16 cellular contexts compared by ENCODE assay signal in the genomic region with DNA sequence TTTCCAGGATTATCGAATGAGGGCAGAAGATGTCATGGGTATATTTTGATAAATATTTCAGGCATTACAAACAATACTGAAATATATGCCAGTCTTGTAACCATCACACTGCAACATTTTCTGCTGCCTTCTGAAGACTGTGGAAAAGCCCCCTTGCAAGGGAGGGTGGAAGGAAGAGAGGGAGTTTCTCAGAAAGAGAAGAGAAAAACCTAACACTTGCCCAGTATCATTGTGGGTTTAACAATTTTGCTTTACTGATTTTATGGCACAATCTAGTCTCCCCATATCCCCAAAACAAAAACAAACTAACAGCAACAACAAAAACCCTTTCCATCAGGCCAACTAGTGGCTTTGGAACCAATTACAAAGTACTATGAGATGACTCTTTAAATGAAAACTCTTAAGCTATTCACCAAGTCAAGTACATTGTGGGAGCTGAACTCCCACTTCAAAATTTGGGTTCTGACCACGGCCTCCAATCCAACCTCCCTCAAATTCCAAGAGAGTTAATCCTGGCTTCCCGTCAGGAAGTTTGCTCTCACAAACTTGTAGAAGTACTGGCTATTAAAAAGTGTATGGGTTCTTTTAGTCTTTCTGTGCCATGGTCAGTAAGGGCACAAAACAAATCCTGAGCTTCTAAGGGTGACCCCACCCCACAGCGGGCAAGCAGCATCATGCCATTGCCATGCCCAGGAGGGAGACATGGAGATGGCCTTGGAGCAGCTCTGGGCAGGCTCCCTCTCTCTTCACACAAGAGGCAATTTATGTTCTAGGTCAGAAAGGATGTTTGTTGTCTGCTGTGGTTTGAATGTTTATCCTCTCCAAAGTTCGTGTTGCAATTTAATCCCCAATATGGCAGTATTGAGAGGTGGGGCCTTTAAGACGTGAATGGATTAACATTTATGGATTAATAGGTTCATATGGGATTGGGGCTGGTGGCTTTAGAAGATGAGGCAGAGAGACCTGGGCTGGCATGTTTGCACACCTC.
DNase-seq lines count a peak whose midpoint lies in the region; ATAC-seq and TF ChIP-seq lines count a peak whose summit lies in the region.
"Had no signal": no experiment of that assay in that cellular context is flagged by ENCODE, and none has a peak within 500 bp of the region (broad histone marks: within the 10 kb centered on the region; RNA-seq: fewer than 3 reads in every experiment).

No MANE protein-coding gene starts in this region.

- no peaks in the 10 kb centered on the region for H3K36me3 ChIP-seq in ACC112 (ENCODE audit: insufficient read depth, low read length)
- H3K36me3 ChIP-seq in right lobe of liver: no peaks in the 10 kb centered on the region
- H3K36me3 ChIP-seq in smooth muscle cell (ENCODE audit: low read depth): no peaks in the 10 kb centered on the region
- no peaks in the 10 kb centered on the region for H3K36me3 ChIP-seq in PC-3 (ENCODE audit: low read depth, low read length)
- H3K36me3 ChIP-seq: Peyer's patch had no signal

- H3K36me3 Mint-ChIP-seq in stimulated activated effector memory CD8-positive, alpha-beta T cell treated with anti-CD3 and anti-CD28 coated beads, Interleukin-12 subunit alpha, Interleukin-12 subunit beta, amount 100 ng/mL, for 72 hours: no peaks in the 10 kb centered on the region

- H3K9me3 Mint-ChIP-seq in stimulated activated effector memory CD8-positive, alpha-beta T cell treated with anti-CD3 and anti-CD28 coated beads, Interleukin-12 subunit alpha, Interleukin-12 subunit beta, amount 100 ng/mL, for 72 hours: no peaks in the 10 kb centered on the region

- H3K4me2 ChIP-seq in smooth muscle cell (peak overlapping the region; percentile 34), PC-3 (ENCODE audit: low read length) (no peak overlapping the region)

- no TSS peak for BruUV-seq in PC-3 (replicated peaks; lab: Mats Ljungman, UMichigan)

- peaks cover 41% of the 10 kb centered on the region for H3K4me1 Mint-ChIP-seq in stimulated activated effector memory CD8-positive, alpha-beta T cell treated with anti-CD3 and anti-CD28 coated beads, Interleukin-12 subunit alpha, Interleukin-12 subunit beta, amount 100 ng/mL, for 72 hours

- H3K4me3 ChIP-seq in ACC112 (ENCODE audit: low read depth, low read length) (no peak overlapping the region), right lobe of liver (no peak overlapping the region), smooth muscle cell (no peak overlapping the region), PC-3 (ENCODE audit: low read length) (no peak overlapping the region)
- H3K4me3 ChIP-seq: Peyer's patch had no signal

- H3K9ac ChIP-seq in smooth muscle cell (ENCODE audit: low read depth) (no peak overlapping the region), PC-3 (ENCODE audit: low read length) (no peak overlapping the region)

- TF ChIP-seq CTCF in RWPE1 (conservative IDR thresholded peaks at IDR 0.05; ENCODE audit: low read depth) (no peak), right lobe of liver (IDR thresholded peaks at IDR 0.05) (no peak), smooth muscle cell (IDR thresholded peaks at IDR 0.05; ENCODE audit: borderline replicate concordance, insufficient read depth, poor library complexity, severe bottlenecking) (no peak), PC-3 (conservative IDR thresholded peaks at IDR 0.05; ENCODE audit: low read depth, low read length) (no peak)

- H4K20me1 ChIP-seq in smooth muscle cell (ENCODE audit: low read depth) (peaks cover 4% of the 10 kb centered on the region), PC-3 (ENCODE audit: low read length) (no peaks in the 10 kb centered on the region)

- H3K27me3 ChIP-seq in ACC112 (ENCODE audit: insufficient read depth, low read length) (no peaks in the 10 kb centered on the region), right lobe of liver (no peaks in the 10 kb centered on the region), smooth muscle cell (ENCODE audit: low read depth) (no peaks in the 10 kb centered on the region), PC-3 (ENCODE audit: low read length) (no peaks in the 10 kb centered on the region)
- H3K27me3 ChIP-seq: Peyer's patch had no signal

- H3K4me1 ChIP-seq in ACC112 (ENCODE audit: control insufficient read depth, insufficient read depth, low read length, unreplicated experiment) (peaks cover 44% of the 10 kb centered on the region), right lobe of liver (peaks cover 0 to 23% (median 0%) of the 10 kb centered on the region in 4 donors), smooth muscle cell (ENCODE audit: low read depth) (peaks cover 5% of the 10 kb centered on the region), PC-3 (ENCODE audit: insufficient read depth, low read length) (no peaks in the 10 kb centered on the region)
- H3K4me1 ChIP-seq: Peyer's patch had no signal

- POLR2A ChIA-PET in RWPE1 (lab: Yijun Ruan, JAX; ENCODE audit: low non-redundant PET): no interaction called here
- POLR2A ChIA-PET in PC-3 (lab: Charles Lee; ENCODE audit: unreplicated experiment): no interaction called here

- H3K9me3 ChIP-seq in right lobe of liver: no peaks in the 10 kb centered on the region
- no peaks in the 10 kb centered on the region for H3K9me3 ChIP-seq in smooth muscle cell (replicated peaks; ENCODE audit: low read depth)
- H3K9me3 ChIP-seq in PC-3 (ENCODE audit: low read length): no peaks in the 10 kb centered on the region
- H3K9me3 ChIP-seq: Peyer's patch had no signal

- H3K79me2 ChIP-seq in ACC112 (ENCODE audit: control insufficient read depth, insufficient read depth, low read length, unreplicated experiment) (peaks cover 12% of the 10 kb centered on the region), smooth muscle cell (ENCODE audit: low read depth) (peaks cover 10% of the 10 kb centered on the region), PC-3 (ENCODE audit: low read length) (no peaks in the 10 kb centered on the region)

- CTCF ChIA-PET in RWPE1 (lab: Yijun Ruan, JAX) (interaction anchor here (2.2 kb wide), 1 partner anchor 14 kb away, joined by 6 read pairs; no protein-coding TSS in a partner anchor), PC-3 (lab: Charles Lee) (no interaction called here)

- TF ChIP-seq POLR2A in right lobe of liver (IDR thresholded peaks at IDR 0.05) (no peak), erythroblast (IDR thresholded peaks at IDR 0.05; ENCODE audit: low read length) (no peak)

- H3F3A ChIP-seq in smooth muscle cell (ENCODE audit: low read depth) (peaks cover 5% of the 10 kb centered on the region), PC-3 (ENCODE audit: low read length, unreplicated experiment) (no peaks in the 10 kb centered on the region)

- no peak overlapping the region for H3K4me3 Mint-ChIP-seq in stimulated activated effector memory CD8-positive, alpha-beta T cell treated with anti-CD3 and anti-CD28 coated beads, Interleukin-12 subunit alpha, Interleukin-12 subunit beta, amount 100 ng/mL, for 72 hours

- 64% methylated on average over 6 of the region's 6 CpGs for WGBS in right lobe of liver (ENCODE audit: insufficient coverage, low coverage, low lambda C conversion rate, missing lambda C conversion rate)
- WGBS in smooth muscle cell (ENCODE audit: low lambda C conversion rate): 66% methylated on average over 6 of the region's 6 CpGs

- no peak overlapping the region for H3K27ac Mint-ChIP-seq in stimulated activated effector memory CD8-positive, alpha-beta T cell treated with anti-CD3 and anti-CD28 coated beads, Interleukin-12 subunit alpha, Interleukin-12 subunit beta, amount 100 ng/mL, for 72 hours

- DNase-seq in RWPE1 (ENCODE audit: low spot score) (no peak), right lobe of liver (no peak), smooth muscle cell (lab: John Stamatoyannopoulos, UW; ENCODE audit: unreplicated experiment) (no peak), PC-3 (no peak), NOMO-1 treated with dmso at 0.1 percent for 144 hours (lab: John Stamatoyannopoulos, UW; ENCODE audit: unreplicated experiment) (no peak), erythroblast (lab: John Stamatoyannopoulos, UW) (no peak)
- DNase-seq in stimulated activated effector memory CD8-positive, alpha-beta T cell treated with anti-CD3 and anti-CD28 coated beads, Interleukin-12 subunit alpha, Interleukin-12 subunit beta, amount 100 ng/mL, for 72 hours (ENCODE audit: low spot score in 2 of 2): no peak
- DNase-seq: activated CD8-positive, alpha-beta memory T cell treated with anti-CD3 and anti-CD28 coated beads for 24 hours; activated effector memory CD4-positive, alpha-beta T cell treated with anti-CD3 and anti-CD28 coated beads, Interleukin-2, amount 50 U/mL, for 16 hours; cortex of kidney; hippocampal formation; KBM-7; NCI-H1417 treated with DMSO at 0.1 percent for 48 hours; Peyer's patch; stimulated activated naive CD8-positive, alpha-beta T cell treated with anti-CD3 and anti-CD28 coated beads, Interleukin-15, Interleukin-2, amounts not matched to agents 100 U/mL and 50 U/mL, for 24 hours had no signal

- H3K27ac ChIP-seq in ACC112 (ENCODE audit: low read depth, low read length) (peak overlapping the region; percentile 68), RWPE1 (peak overlapping the region; percentile 56), right lobe of liver (peak overlapping the region in 2 of 3 donors; percentile 1 to 31), smooth muscle cell (ENCODE audit: low read depth) (peak overlapping the region; percentile 65), PC-3 (ENCODE audit: low read length) (no peak overlapping the region)

- no peaks in the 10 kb centered on the region for H3K9me2 ChIP-seq in PC-3 (replicated peaks; ENCODE audit: low read length)

- H2AFZ ChIP-seq in ACC112 (ENCODE audit: low read length, unreplicated experiment): no peak overlapping the region
- H2AFZ ChIP-seq in smooth muscle cell (ENCODE audit: low read depth): no peak overlapping the region
- no peak overlapping the region for H2AFZ ChIP-seq in PC-3 (ENCODE audit: low read length)

- peak in 1 of 4 donors; percentile 31 for ATAC-seq in right lobe of liver
- ATAC-seq in PC-3: no peak
- ATAC-seq in stimulated activated effector memory CD8-positive, alpha-beta T cell treated with anti-CD3 and anti-CD28 coated beads, Interleukin-12 subunit alpha, Interleukin-12 subunit beta, amount 100 ng/mL, for 72 hours: no peak
- ATAC-seq: stimulated activated naive CD8-positive, alpha-beta T cell treated with anti-CD3 and anti-CD28 coated beads, Interleukin-15, Interleukin-2, amounts not matched to agents 100 U/mL and 50 U/mL, for 24 hours had no signal

- intact Hi-C loops in right lobe of liver (cut with DNase I): no loop called here
- intact Hi-C loops in PC-3 (cut with micrococcal nuclease): no loop called here
